27 cellular contexts compared by ENCODE assay signal in the genomic region with DNA sequence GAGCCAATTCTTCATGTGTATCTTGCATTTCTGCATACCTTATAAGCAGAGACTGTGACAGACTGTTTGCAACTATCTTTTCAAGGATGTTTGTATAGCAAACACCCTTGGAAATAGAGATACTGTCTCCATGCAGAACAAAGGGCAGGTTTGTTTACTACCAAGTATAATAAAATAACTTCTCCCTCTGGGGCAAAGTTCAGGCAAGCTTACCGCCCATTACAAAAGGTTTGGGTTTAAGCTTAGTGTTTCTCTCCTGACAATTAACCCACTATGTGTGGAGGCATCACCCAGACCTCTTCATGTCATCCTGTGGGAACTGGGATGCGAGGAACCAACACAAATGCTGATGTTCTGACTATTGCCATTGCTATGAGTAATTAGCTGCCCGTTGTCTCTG.
DNase-seq lines count a peak whose midpoint lies in the region; ATAC-seq and TF ChIP-seq lines count a peak whose summit lies in the region.
"Had no signal": no experiment of that assay in that cellular context is flagged by ENCODE, and none has a peak within 500 bp of the region (broad histone marks: within the 10 kb centered on the region; RNA-seq: fewer than 3 reads in every experiment).

No MANE protein-coding gene starts in this region.

- no peaks in the 10 kb centered on the region for H3K9me2 ChIP-seq in hepatocyte (replicated peaks; ENCODE audit: insufficient read depth)

- H3K27me3 ChIP-seq in hepatocyte = no peaks in the 10 kb centered on the region
- H3K27me3 ChIP-seq: thyroid gland had no signal

- H4K20me1 ChIP-seq in hepatocyte (ENCODE audit: insufficient read depth, poor library complexity, severe bottlenecking) = no peaks in the 10 kb centered on the region

- no peak overlapping the region for H3K27ac Mint-ChIP-seq in naive thymus-derived CD8-positive, alpha-beta T cell
- H3K27ac Mint-ChIP-seq: activated CD8-positive, alpha-beta T cell treated with anti-CD3 and anti-CD28 coated beads for 36 hours; activated T-helper 17 cell treated with anti-CD3 and anti-CD28 coated beads, Interleukin-2, amount 50 U/mL, for 72 hours; IgD-negative memory B cell; T-helper 2 cell treated with Interferon-gamma antibody and Interleukin-4, amounts not matched to agents 5 μg/mL and 100 μg/mL, for 36 hours had no signal

- H3K9me3 ChIP-seq in hepatocyte (ENCODE audit: low read depth) = no peaks in the 10 kb centered on the region
- H3K9me3 ChIP-seq: thyroid gland had no signal

- no peaks in the 10 kb centered on the region for H3K36me3 ChIP-seq in hepatocyte (replicated peaks; ENCODE audit: insufficient read depth, low read depth)
- H3K36me3 ChIP-seq: thyroid gland had no signal

- no peaks in the 10 kb centered on the region for H3K4me1 Mint-ChIP-seq in naive thymus-derived CD8-positive, alpha-beta T cell
- H3K4me1 Mint-ChIP-seq: activated T-helper 17 cell treated with anti-CD3 and anti-CD28 coated beads, Interleukin-2, amount 50 U/mL, for 72 hours; IgD-negative memory B cell had no signal

- no peaks in the 10 kb centered on the region for H3K27me3 Mint-ChIP-seq in naive thymus-derived CD8-positive, alpha-beta T cell
- H3K27me3 Mint-ChIP-seq: activated CD8-positive, alpha-beta T cell treated with anti-CD3 and anti-CD28 coated beads for 36 hours; activated T-helper 17 cell treated with anti-CD3 and anti-CD28 coated beads, Interleukin-2, amount 50 U/mL, for 72 hours had no signal

- POLR2A ChIA-PET in naive thymus-derived CD8-positive, alpha-beta T cell (lab: Charles Lee) = no interaction called here

- H2AFZ ChIP-seq in hepatocyte = no peak overlapping the region
- H2AFZ ChIP-seq: GM23248 had no signal

- TF ChIP-seq CTCF in hepatocyte (IDR thresholded peaks at IDR 0.05; ENCODE audit: poor library complexity) = no peak

- 65% methylated on average over 3 of the region's 3 CpGs for WGBS in hepatocyte (ENCODE audit: low lambda C conversion rate, missing lambda C conversion rate)

- no peak overlapping the region for H3K4me3 ChIP-seq in hepatocyte
- H3K4me3 ChIP-seq: GM23248, thyroid gland had no signal

- H3K9me3 Mint-ChIP-seq in naive thymus-derived CD8-positive, alpha-beta T cell = no peaks in the 10 kb centered on the region
- H3K9me3 Mint-ChIP-seq: activated CD8-positive, alpha-beta T cell treated with anti-CD3 and anti-CD28 coated beads for 36 hours; activated T-helper 17 cell treated with anti-CD3 and anti-CD28 coated beads, Interleukin-2, amount 50 U/mL, for 72 hours; IgD-negative memory B cell; T-helper 2 cell treated with Interferon-gamma antibody and Interleukin-4, amounts not matched to agents 5 μg/mL and 100 μg/mL, for 36 hours had no signal

- H3K4me2 ChIP-seq in hepatocyte = peak overlapping the region; percentile 21

- H3K4me3 Mint-ChIP-seq in naive thymus-derived CD8-positive, alpha-beta T cell = no peak overlapping the region
- H3K4me3 Mint-ChIP-seq: activated CD8-positive, alpha-beta T cell treated with anti-CD3 and anti-CD28 coated beads for 36 hours; activated T-helper 17 cell treated with anti-CD3 and anti-CD28 coated beads, Interleukin-2, amount 50 U/mL, for 72 hours; IgD-negative memory B cell; T-helper 2 cell treated with Interferon-gamma antibody and Interleukin-4, amounts not matched to agents 5 μg/mL and 100 μg/mL, for 36 hours had no signal

- ATAC-seq in naive thymus-derived CD8-positive, alpha-beta T cell = no peak
- ATAC-seq in esophagus mucosa = no peak
- ATAC-seq: activated CD8-positive, alpha-beta T cell treated with anti-CD3 and anti-CD28 coated beads for 36 hours; activated T-helper 17 cell treated with anti-CD3 and anti-CD28 coated beads, Interleukin-2, amount 50 U/mL, for 72 hours; Right ventricle myocardium inferior had no signal

- peak; percentile 64 for DNase-seq in NCI-H510A treated with DMSO at 0.1 percent for 48 hours (lab: John Stamatoyannopoulos, UW)
- no peak for DNase-seq in NCI-H510A (lab: John Stamatoyannopoulos, UW)
- DNase-seq in HuH-7 (ENCODE audit: low spot score) = peak; percentile 23
- DNase-seq in hepatocyte (ENCODE audit: low spot score) = peak; percentile 49
- DNase-seq in renal cortical epithelial cell (ENCODE audit: low read depth) = peak; percentile 14
- DNase-seq in naive thymus-derived CD8-positive, alpha-beta T cell = no peak
- no peak for DNase-seq in NCI-H187 treated with DMSO at 0.1 percent for 48 hours (lab: John Stamatoyannopoulos, UW)
- DNase-seq: 8988T; activated CD8-positive, alpha-beta T cell treated with anti-CD3 and anti-CD28 coated beads for 36 hours; activated naive CD4-positive, alpha-beta T cell treated with anti-CD3 and anti-CD28 coated beads, Interleukin-2, amount 50 U/mL, for 16 hours; amygdala; C1 segment of cervical spinal cord; Calu3; effector CD8-positive, alpha-beta T cell; GM23248; NCI-H1092 treated with DMSO at 0.1 percent for 48 hours; NCI-H187; NCI-H2171 treated with DMSO at 0.1 percent for 48 hours; NCI-H524 treated with DMSO at 0.1 percent for 48 hours; stimulated activated CD4-positive, alpha-beta T cell treated with anti-CD3 and anti-CD28 coated beads, Interleukin-4, amount 100 ng/mL, for 24 hours; thyroid gland had no signal

- H3K79me2 ChIP-seq in hepatocyte = no peaks in the 10 kb centered on the region

- H3K27ac ChIP-seq in hepatocyte = peak overlapping the region; percentile 75
- H3K27ac ChIP-seq: epithelial cell of prostate, GM23248, thyroid gland had no signal

- no peaks in the 10 kb centered on the region for H3K36me3 Mint-ChIP-seq in naive thymus-derived CD8-positive, alpha-beta T cell
- H3K36me3 Mint-ChIP-seq: IgD-negative memory B cell had no signal

- H3K4me1 ChIP-seq in hepatocyte (ENCODE audit: insufficient read depth) = peaks cover 49% of the 10 kb centered on the region

Comparison
In these comparisons a context has a peak if more than half of its experiments do, and no peak if none do; other contexts are left out.
1. DNase-seq: peak in NCI-H510A treated with DMSO at 0.1 percent for 48 hours (single experiment), HuH-7 (single experiment), hepatocyte (single experiment) and renal cortical epithelial cell (single experiment); none in NCI-H510A (single experiment), naive thymus-derived CD8-positive, alpha-beta T cell (0 of 10) and NCI-H187 treated with DMSO at 0.1 percent for 48 hours (single experiment).